22 cellular contexts compared by ENCODE assay signal in the genomic region with DNA sequence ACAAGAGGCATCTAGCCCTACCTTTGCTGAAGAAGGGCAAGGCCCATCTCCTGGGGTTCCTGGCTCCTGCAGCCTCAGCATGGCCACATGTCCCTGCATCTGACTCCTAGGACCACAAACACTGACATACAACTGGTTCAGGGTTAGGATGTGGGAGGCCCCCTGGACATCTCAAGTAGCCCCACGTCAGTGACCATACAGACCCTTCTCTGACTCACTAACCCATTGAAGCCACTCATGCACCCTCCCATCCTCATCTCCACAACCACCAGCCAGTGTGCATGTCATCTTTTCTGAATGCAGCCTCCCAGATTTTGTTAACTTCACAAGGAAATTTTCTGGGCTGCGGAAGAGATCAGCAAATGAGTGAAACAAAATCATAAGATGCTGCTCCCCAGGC. TPM values are rescaled to one million over a fixed set of nuclear protein-coding genes. Genes with fewer than 3 reads are reported as not detected.
"Had no signal": no experiment of that assay in that cellular context is flagged by ENCODE, and none has a peak within 500 bp of the region (broad histone marks: within the 10 kb centered on the region; RNA-seq: fewer than 3 reads in every experiment).

No MANE protein-coding gene starts in this region.

- ATAC-seq: activated CD8-positive, alpha-beta T cell treated with anti-CD3 and anti-CD28 coated beads for 36 hours; body of pancreas; left lobe of liver; stimulated activated memory B cell treated with anti-CD40 and anti-IgM and Interleukin-4, amounts not matched to agents 10 μg/mL and 1 μg/mL and 100 μg/mL, for 72 hours; T-cell had no signal

- H3K4me3 Mint-ChIP-seq: activated CD4-positive, alpha-beta T cell treated with anti-CD3 and anti-CD28 coated beads, Interleukin-2, amount 10 ng/mL, durations not matched to agents 24 days and 14 days; activated CD8-positive, alpha-beta T cell treated with anti-CD3 and anti-CD28 coated beads for 36 hours; activated naive CD4-positive, alpha-beta T cell treated with anti-CD3 and anti-CD28 coated beads for 36 hours; activated T-cell treated with anti-CD3 and anti-CD28 coated beads, Interleukin-2, amount 50 U/mL, for 24 hours; naive B cell; stimulated activated memory B cell treated with anti-CD40 and anti-IgM and Interleukin-4, amounts not matched to agents 10 μg/mL and 1 μg/mL and 100 μg/mL, for 72 hours; T-cell had no signal

- H3K4me1 ChIP-seq: gastrocnemius medialis, tibial artery had no signal

- H3K27ac ChIP-seq: body of pancreas, gastrocnemius medialis, neutrophil, pancreas, tibial artery had no signal

- H3K4me3 ChIP-seq: body of pancreas, gastrocnemius medialis, pancreas, right lobe of liver, tibial artery, uterus had no signal

- H3K9me3 Mint-ChIP-seq: activated CD4-positive, alpha-beta T cell treated with anti-CD3 and anti-CD28 coated beads, Interleukin-2, amount 10 ng/mL, durations not matched to agents 24 days and 14 days; activated CD8-positive, alpha-beta T cell treated with anti-CD3 and anti-CD28 coated beads for 36 hours; activated naive CD4-positive, alpha-beta T cell treated with anti-CD3 and anti-CD28 coated beads for 36 hours; activated T-cell treated with anti-CD3 and anti-CD28 coated beads, Interleukin-2, amount 50 U/mL, for 24 hours; naive B cell; stimulated activated memory B cell treated with anti-CD40 and anti-IgM and Interleukin-4, amounts not matched to agents 10 μg/mL and 1 μg/mL and 100 μg/mL, for 72 hours; T-cell had no signal

- DNase-seq: activated CD4-positive, alpha-beta T cell treated with anti-CD3 and anti-CD28 coated beads, Interleukin-2, amount 10 ng/mL, durations not matched to agents 24 days and 14 days; activated CD4-positive, CD25-positive, alpha-beta regulatory T cell; activated CD8-positive, alpha-beta T cell treated with anti-CD3 and anti-CD28 coated beads for 36 hours; activated naive CD4-positive, alpha-beta T cell treated with anti-CD3 and anti-CD28 coated beads for 36 hours; activated T-cell treated with anti-CD3 and anti-CD28 coated beads, Interleukin-2, amount 50 U/mL, for 24 hours; body of pancreas; gastrocnemius medialis; head of caudate nucleus; mammary epithelial cell; naive B cell; pancreas; right lobe of liver; stimulated activated CD4-positive, alpha-beta T cell treated with anti-CD3 and anti-CD28 coated beads, Interleukin-4, amount 100 ng/mL, for 4 hours; T-cell; tibial artery; uterus had no signal

- H3K36me3 Mint-ChIP-seq: naive B cell; stimulated activated memory B cell treated with anti-CD40 and anti-IgM and Interleukin-4, amounts not matched to agents 10 μg/mL and 1 μg/mL and 100 μg/mL, for 72 hours; T-cell had no signal

- H3K27me3 ChIP-seq: body of pancreas, gastrocnemius medialis, pancreas, right lobe of liver, uterus had no signal

- H3K9me3 ChIP-seq: body of pancreas, gastrocnemius medialis, neutrophil, pancreas, right lobe of liver, tibial artery, uterus had no signal

- H3K36me3 ChIP-seq: gastrocnemius medialis, neutrophil, pancreas, right lobe of liver, tibial artery, uterus had no signal

- H3K27ac Mint-ChIP-seq: activated CD4-positive, alpha-beta T cell treated with anti-CD3 and anti-CD28 coated beads, Interleukin-2, amount 10 ng/mL, durations not matched to agents 24 days and 14 days; activated CD8-positive, alpha-beta T cell treated with anti-CD3 and anti-CD28 coated beads for 36 hours; activated naive CD4-positive, alpha-beta T cell treated with anti-CD3 and anti-CD28 coated beads for 36 hours; activated T-cell treated with anti-CD3 and anti-CD28 coated beads, Interleukin-2, amount 50 U/mL, for 24 hours; stimulated activated memory B cell treated with anti-CD40 and anti-IgM and Interleukin-4, amounts not matched to agents 10 μg/mL and 1 μg/mL and 100 μg/mL, for 72 hours; T-cell had no signal

RNA-seq across cellular contexts. Expression of a gene that starts 18.2 kb away (rescaled TPM):
- total RNA-seq: activated CD4-positive, alpha-beta T cell treated with anti-CD3 and anti-CD28 coated beads, Interleukin-2, amount 10 ng/mL, durations not matched to agents 24 days and 14 days; activated CD8-positive, alpha-beta T cell treated with anti-CD3 and anti-CD28 coated beads for 36 hours; activated naive CD4-positive, alpha-beta T cell treated with anti-CD3 and anti-CD28 coated beads for 36 hours; pulmonary artery endothelial cell had no signal
- polyA plus RNA-seq: keratinocyte, mammary epithelial cell had no signal

RNA-seq across cellular contexts. Expression of a gene that starts 18.6 kb away (rescaled TPM):
- total RNA-seq: activated CD4-positive, alpha-beta T cell treated with anti-CD3 and anti-CD28 coated beads, Interleukin-2, amount 10 ng/mL, durations not matched to agents 24 days and 14 days; activated CD8-positive, alpha-beta T cell treated with anti-CD3 and anti-CD28 coated beads for 36 hours; activated naive CD4-positive, alpha-beta T cell treated with anti-CD3 and anti-CD28 coated beads for 36 hours; mammary epithelial cell; pulmonary artery endothelial cell had no signal
- polyA plus RNA-seq: keratinocyte, mammary epithelial cell had no signal

RNA-seq across cellular contexts. Expression of a gene that starts 44.7 kb away (rescaled TPM):
- total RNA-seq: epithelial cell of proximal tubule, mammary epithelial cell had no signal
- polyA plus RNA-seq: keratinocyte, mammary epithelial cell had no signal
